Comparison of ENCODE assay signal across 6 cellular contexts in genomic region chr13:52387721-52388120, GRCh38.
"Had no signal": no experiment of that assay in that cellular context is flagged by ENCODE, and none has a peak within 500 bp of the region (broad histone marks: within the 10 kb centered on the region; RNA-seq: fewer than 3 reads in every experiment).

No MANE protein-coding gene starts in this region.

- H3K9me3 Mint-ChIP-seq: IgD-negative memory B cell had no signal

- H3K27ac Mint-ChIP-seq: IgD-negative memory B cell had no signal

- DNase-seq: IMR-90, KBM-7, KG1 had no signal

- H3K4me3 Mint-ChIP-seq: IgD-negative memory B cell had no signal

- H3K27me3 Mint-ChIP-seq: IgD-negative memory B cell had no signal

- H3K27ac ChIP-seq: HL-60 had no signal

- H3K4me3 ChIP-seq: K562 had no signal

- H3K4me1 Mint-ChIP-seq: IgD-negative memory B cell had no signal
